ENCODE assay signal across 1 cellular context in genomic region chr7:99919814-99920618, GRCh38.
TF ChIP-seq lines count a peak whose summit lies in the region.

No MANE protein-coding gene starts in this region.

TF ChIP-seq in IMR-90, 13 proteins besides CTCF, POLR2A, EP300 and RAD21:
- TF ChIP-seq MAZ (IDR thresholded peaks at IDR 0.05; ENCODE audit: borderline replicate concordance, low read depth, low read length): 0 out of 2 replicates have a peak, but pooled peaks have one; percentile 8
- no peak for TF ChIP-seq BHLHE40 (IDR thresholded peaks at IDR 0.05; ENCODE audit: low read depth, low read length)
